ENCODE assay signal across 8 cellular contexts in genomic region chr19:2047449-2048103, GRCh38.
DNase-seq lines count a peak whose midpoint lies in the region; ATAC-seq lines count a peak whose summit lies in the region.

No MANE protein-coding gene starts in this region.

- peaks cover 3% of the 10 kb centered on the region for H3K36me3 Mint-ChIP-seq in stimulated activated naive CD8-positive, alpha-beta T cell treated with anti-CD3 and anti-CD28 coated beads, Interleukin-15, Interleukin-2, amounts not matched to agents 100 ng/mL and 50 ng/mL, for 24 hours (ENCODE audit: low read depth)
- peaks cover 11% of the 10 kb centered on the region for H3K36me3 Mint-ChIP-seq in memory B cell

- DNase-seq in stimulated activated naive CD8-positive, alpha-beta T cell treated with anti-CD3 and anti-CD28 coated beads, Interleukin-15, Interleukin-2, amounts not matched to agents 100 U/mL and 50 U/mL, for 24 hours = no peak
- peak; percentile 71 for DNase-seq in astrocyte of the hippocampus (ENCODE audit: low read depth, low spot score)
- no peak for DNase-seq in memory B cell (ENCODE audit: low spot score in 2 of 2)
- DNase-seq in retina = no peak

- no peaks in the 10 kb centered on the region for H3K27me3 Mint-ChIP-seq in stimulated activated naive CD8-positive, alpha-beta T cell treated with anti-CD3 and anti-CD28 coated beads, Interleukin-15, Interleukin-2, amounts not matched to agents 100 ng/mL and 50 ng/mL, for 24 hours
- H3K27me3 Mint-ChIP-seq in memory B cell = no peaks in the 10 kb centered on the region

- H3K9me3 Mint-ChIP-seq in stimulated activated naive CD8-positive, alpha-beta T cell treated with anti-CD3 and anti-CD28 coated beads, Interleukin-15, Interleukin-2, amounts not matched to agents 100 ng/mL and 50 ng/mL, for 24 hours = no peaks in the 10 kb centered on the region
- no peaks in the 10 kb centered on the region for H3K9me3 Mint-ChIP-seq in memory B cell

- H3K4me1 Mint-ChIP-seq in stimulated activated naive CD8-positive, alpha-beta T cell treated with anti-CD3 and anti-CD28 coated beads, Interleukin-15, Interleukin-2, amounts not matched to agents 100 ng/mL and 50 ng/mL, for 24 hours (ENCODE audit: low read depth) = peaks cover 49% of the 10 kb centered on the region
- H3K4me1 Mint-ChIP-seq in memory B cell = peaks cover 36% of the 10 kb centered on the region

- peak overlapping the region; percentile 11 for H3K27ac Mint-ChIP-seq in stimulated activated naive CD8-positive, alpha-beta T cell treated with anti-CD3 and anti-CD28 coated beads, Interleukin-15, Interleukin-2, amounts not matched to agents 100 ng/mL and 50 ng/mL, for 24 hours
- H3K27ac Mint-ChIP-seq in memory B cell = peak overlapping the region; percentile 98

- ATAC-seq in stimulated activated naive CD8-positive, alpha-beta T cell treated with anti-CD3 and anti-CD28 coated beads, Interleukin-15, Interleukin-2, amounts not matched to agents 100 U/mL and 50 U/mL, for 24 hours = no peak
- no peak for ATAC-seq in memory B cell (ENCODE audit: low read depth)
- ATAC-seq in GM19455 (IDR thresholded peaks at IDR 0.05; ENCODE audit: unreplicated experiment) = no peak
- ATAC-seq in HG03354 (IDR thresholded peaks at IDR 0.05; ENCODE audit: poor library complexity, severe bottlenecking, unreplicated experiment) = no peak
- no peak for ATAC-seq in HG02678 (IDR thresholded peaks at IDR 0.05; ENCODE audit: unreplicated experiment)

- no peak overlapping the region for H3K4me3 Mint-ChIP-seq in stimulated activated naive CD8-positive, alpha-beta T cell treated with anti-CD3 and anti-CD28 coated beads, Interleukin-15, Interleukin-2, amounts not matched to agents 100 ng/mL and 50 ng/mL, for 24 hours
- H3K4me3 Mint-ChIP-seq in memory B cell = peak overlapping the region; percentile 51
